In the genomic region with DNA sequence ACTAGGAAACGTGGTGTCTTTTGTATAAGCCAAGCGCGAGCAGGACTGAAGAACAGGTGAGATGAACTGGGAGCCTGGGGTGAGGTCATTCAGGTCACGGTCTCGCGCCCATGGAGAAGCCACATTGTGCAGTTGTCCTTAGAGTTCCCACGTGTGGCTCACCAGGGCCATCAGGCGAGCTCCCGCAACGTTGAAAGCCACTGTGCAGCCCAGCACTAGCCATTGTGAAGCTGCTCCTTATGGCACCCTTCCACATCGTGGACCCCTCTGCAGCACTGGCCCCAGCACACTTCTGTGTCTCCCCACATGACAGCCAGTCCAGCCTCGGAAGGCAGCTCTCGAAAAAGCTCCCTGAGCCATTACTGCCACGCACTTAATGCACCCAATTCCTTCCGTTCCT, we compare ENCODE assay signal across 36 cellular contexts. TPM values are rescaled to one million over a fixed set of nuclear protein-coding genes. Genes with fewer than 3 reads are reported as not detected.
"Had no signal": no experiment of that assay in that cellular context is flagged by ENCODE, and none has a peak within 500 bp of the region (broad histone marks: within the 10 kb centered on the region; RNA-seq: fewer than 3 reads in every experiment).

No MANE protein-coding gene starts in this region.

- H3K4me3 ChIP-seq: left ventricle myocardium inferior, lung, ovary, right atrium auricular region, right lobe of liver, smooth muscle cell, tibial nerve, vagina had no signal

- H3K27me3 Mint-ChIP-seq: naive B cell; stimulated activated memory B cell treated with anti-CD40 and anti-IgM and Interleukin-4, amounts not matched to agents 10 μg/mL and 1 μg/mL and 100 μg/mL, for 72 hours; stimulated activated naive CD8-positive, alpha-beta T cell treated with anti-CD3 and anti-CD28 coated beads, Interleukin-15, amount 100 ng/mL, for 72 hours had no signal

- H3K27me3 ChIP-seq: ovary, right atrium auricular region, right lobe of liver, tibial nerve, vagina had no signal

- H3K4me2 ChIP-seq: smooth muscle cell had no signal

- H3K27ac Mint-ChIP-seq: immature natural killer cell; mesothelial cell of epicardium; naive B cell; natural killer cell; nephron progenitor cell; progenitor cell of endocrine pancreas; stimulated activated memory B cell treated with anti-CD40 and anti-IgM and Interleukin-4, amounts not matched to agents 10 μg/mL and 1 μg/mL and 100 μg/mL, for 72 hours; stimulated activated naive CD8-positive, alpha-beta T cell treated with anti-CD3 and anti-CD28 coated beads, Interleukin-15, amount 100 ng/mL, for 72 hours; type B pancreatic cell had no signal

- H3K4me1 Mint-ChIP-seq: mesothelial cell of epicardium; naive B cell; natural killer cell; stimulated activated memory B cell treated with anti-CD40 and anti-IgM and Interleukin-4, amounts not matched to agents 10 μg/mL and 1 μg/mL and 100 μg/mL, for 72 hours had no signal

- H3K4me1 ChIP-seq: left ventricle myocardium inferior, right atrium auricular region, right lobe of liver, tibial nerve, vagina had no signal

- FAIRE-seq: islet of Langerhans had no signal

- DNase-seq: hypothalamus; immature natural killer cell; left ventricle myocardium inferior; mesendoderm; naive B cell; natural killer cell; nephron progenitor cell; occipital lobe; ovary; right lobe of liver; stimulated activated CD4-positive, alpha-beta T cell treated with anti-CD3 and anti-CD28 coated beads, Interleukin-1b, Interleukin-23, amount 100 ng/mL, for 48 hours; stimulated activated CD4-positive, alpha-beta T cell treated with anti-CD3 and anti-CD28 coated beads, Interleukin-2, amount 100 ng/mL, for 48 hours; stimulated activated CD4-positive, alpha-beta T cell treated with anti-CD3 and anti-CD28 coated beads, Interleukin-4, amount 100 ng/mL, for 4 hours; stimulated activated CD8-positive, alpha-beta memory T cell treated with anti-CD3 and anti-CD28 coated beads, Interleukin-4, amount 100 ng/mL, for 48 hours; stimulated activated naive CD4-positive, alpha-beta T cell treated with Interleukin-2 at 50 U/mL for 16 hours; stimulated activated naive CD8-positive, alpha-beta T cell treated with anti-CD3 and anti-CD28 coated beads, Interleukin-15, amount 100 ng/mL, for 72 hours; substantia nigra had no signal

- H3K36me3 Mint-ChIP-seq: immature natural killer cell; mesothelial cell of epicardium; naive B cell; natural killer cell; stimulated activated memory B cell treated with anti-CD40 and anti-IgM and Interleukin-4, amounts not matched to agents 10 μg/mL and 1 μg/mL and 100 μg/mL, for 72 hours; type B pancreatic cell had no signal

- H3K36me3 ChIP-seq: left ventricle myocardium inferior, neutrophil, ovary, right atrium auricular region, right lobe of liver, tibial nerve, vagina had no signal

- H3K4me3 Mint-ChIP-seq: immature natural killer cell; mesothelial cell of epicardium; natural killer cell; nephron progenitor cell; stimulated activated memory B cell treated with anti-CD40 and anti-IgM and Interleukin-4, amounts not matched to agents 10 μg/mL and 1 μg/mL and 100 μg/mL, for 72 hours; stimulated activated naive CD8-positive, alpha-beta T cell treated with anti-CD3 and anti-CD28 coated beads, Interleukin-15, amount 100 ng/mL, for 72 hours; type B pancreatic cell had no signal

- H3K9me3 Mint-ChIP-seq: immature natural killer cell; mesothelial cell of epicardium; naive B cell; natural killer cell; nephron progenitor cell; stimulated activated memory B cell treated with anti-CD40 and anti-IgM and Interleukin-4, amounts not matched to agents 10 μg/mL and 1 μg/mL and 100 μg/mL, for 72 hours; stimulated activated naive CD8-positive, alpha-beta T cell treated with anti-CD3 and anti-CD28 coated beads, Interleukin-15, amount 100 ng/mL, for 72 hours; type B pancreatic cell had no signal

- H3K9me3 ChIP-seq: left ventricle myocardium inferior, neutrophil, ovary, right atrium auricular region, right lobe of liver, tibial nerve, vagina had no signal

- H3K27ac ChIP-seq: left ventricle myocardium inferior, neutrophil, ovary, right atrium auricular region, right lobe of liver, tibial nerve, vagina had no signal

RNA-seq across cellular contexts. Expression of gene GOLGA6L7, which starts 29.8 kb away (rescaled TPM):
- total RNA-seq: kidney epithelial cell, left ventricle myocardium inferior, lower leg skin, lung, mesothelial cell of epicardium, mononuclear cell, natural killer cell, occipital lobe, ovary, progenitor cell of endocrine pancreas, pulmonary artery endothelial cell, renal cortical epithelial cell, right atrium auricular region, right lobe of liver, skeletal muscle tissue, smooth muscle cell, temporal lobe, tibial nerve, urinary bladder, vagina had no signal
- polyA plus RNA-seq: immature natural killer cell, lung, ovary, smooth muscle cell, urinary bladder had no signal
